Comparison of ENCODE assay signal across 8 cellular contexts in the genomic region with DNA sequence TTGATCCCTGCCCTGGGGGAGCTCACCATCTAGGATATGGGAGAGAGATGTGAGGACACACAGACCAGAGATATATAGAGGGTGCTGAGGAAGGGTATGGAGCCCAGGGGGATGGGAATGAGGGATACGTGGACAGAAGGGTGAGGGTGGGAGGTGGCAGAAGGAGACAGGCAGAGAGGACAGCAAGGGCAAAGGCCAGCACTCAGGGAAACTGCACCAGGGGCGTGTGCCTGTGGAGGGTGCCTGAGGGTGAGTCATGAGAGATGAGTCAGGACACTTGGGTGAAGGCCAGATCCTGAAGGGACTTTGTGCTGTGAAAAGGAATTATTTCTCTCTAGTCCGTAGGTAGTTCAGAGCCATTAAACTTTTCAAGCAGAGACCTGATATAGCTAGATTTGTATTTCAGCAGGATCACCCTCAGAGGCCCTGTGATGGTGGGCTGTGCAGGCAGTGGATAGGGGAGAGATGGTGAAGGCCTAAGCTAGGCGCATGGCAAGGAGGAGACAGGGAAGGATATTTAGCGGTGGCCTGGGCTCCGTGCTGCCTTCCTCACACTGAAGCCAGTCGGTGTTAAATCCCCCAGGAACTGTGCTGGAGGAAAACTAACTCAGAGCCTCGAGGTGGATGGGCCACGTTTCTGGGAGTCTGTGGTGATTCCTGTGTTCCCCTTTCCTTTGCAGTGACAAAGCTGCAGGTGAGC.
DNase-seq lines count a peak whose midpoint lies in the region; ATAC-seq and TF ChIP-seq lines count a peak whose summit lies in the region.
"Not testable (repeated sequence)": the region's sequence is repeated elsewhere in the genome, so short reads cannot be mapped to it uniquely, and the experiment has no call there.

No MANE protein-coding gene starts in this region.

- H3K27me3 ChIP-seq in tibial nerve: not testable (repeated sequence)

- TF ChIP-seq CTCF in CD14-positive monocyte (IDR thresholded peaks at IDR 0.05); epithelial cell of esophagus (IDR thresholded peaks at IDR 0.05; ENCODE audit: insufficient read depth, low read depth, low read length, missing control alignments); tibial nerve (IDR thresholded peaks at IDR 0.05): not testable (repeated sequence)

- H3K27ac ChIP-seq in tibial nerve: not testable (repeated sequence)

- WGBS in tibial nerve, 2 donors: 60 to 68% methylated on average over 7 to 8 of the region's 9 CpGs

- not testable (repeated sequence) for H3K4me3 ChIP-seq in epithelial cell of esophagus (ENCODE audit: low read length); tibial nerve

- ATAC-seq in activated CD4-positive, alpha-beta T cell treated with anti-CD3 and anti-CD28 coated beads for 36 hours: not testable (repeated sequence)
- ATAC-seq in left ventricle myocardium superior: peak; percentile 80

- peak overlapping the region; percentile 16 to 43 for H3K4me3 Mint-ChIP-seq in CD14-positive monocyte
- not testable (repeated sequence) for H3K4me3 Mint-ChIP-seq in activated CD4-positive, alpha-beta T cell treated with anti-CD3 and anti-CD28 coated beads for 36 hours

- DNase-seq in CD14-positive monocyte (ENCODE audit: low spot score) (peak; percentile 82), HK-2 (ENCODE audit: unreplicated experiment) (peak; percentile 66), OCI-M1 (lab: John Stamatoyannopoulos, UW) (peak; percentile 44), epithelial cell of esophagus (ENCODE audit: low read depth) (peak; percentile 75), myocyte (ENCODE audit: low read depth) (peak; percentile 63), tibial nerve (ENCODE audit: low spot score in 2 of 2) (peak; percentile 39 to 58)
- DNase-seq in activated CD4-positive, alpha-beta T cell treated with anti-CD3 and anti-CD28 coated beads for 36 hours: peak; percentile 9
- DNase-seq in left ventricle myocardium superior: not testable (repeated sequence)

- not testable (repeated sequence) for H3K9me3 ChIP-seq in tibial nerve

- not testable (repeated sequence) for H3K36me3 ChIP-seq in tibial nerve

- H3K27me3 Mint-ChIP-seq in CD14-positive monocyte (ENCODE audit: low read depth in 3 of 3); activated CD4-positive, alpha-beta T cell treated with anti-CD3 and anti-CD28 coated beads for 36 hours: not testable (repeated sequence)

- TF ChIP-seq EP300 in tibial nerve (IDR thresholded peaks at IDR 0.05): not testable (repeated sequence)

- H3K4me1 Mint-ChIP-seq in CD14-positive monocyte: peaks cover 45% of the 10 kb centered on the region
- not testable (repeated sequence) for H3K4me1 Mint-ChIP-seq in activated CD4-positive, alpha-beta T cell treated with anti-CD3 and anti-CD28 coated beads for 36 hours

- intact Hi-C loops in CD14-positive monocyte (cut with micrococcal nuclease); activated CD4-positive, alpha-beta T cell treated with anti-CD3 and anti-CD28 coated beads for 36 hours (cut with DNase I, micrococcal nuclease); left ventricle myocardium superior (cut with micrococcal nuclease): not testable (repeated sequence)

- POLR2A ChIA-PET in activated CD4-positive, alpha-beta T cell treated with anti-CD3 and anti-CD28 coated beads for 36 hours (lab: Charles Lee): not testable (repeated sequence)

- H3K36me3 Mint-ChIP-seq in CD14-positive monocyte; activated CD4-positive, alpha-beta T cell treated with anti-CD3 and anti-CD28 coated beads for 36 hours (ENCODE audit: low read depth): not testable (repeated sequence)

- H3K9me3 Mint-ChIP-seq in CD14-positive monocyte; activated CD4-positive, alpha-beta T cell treated with anti-CD3 and anti-CD28 coated beads for 36 hours (ENCODE audit: low read depth): not testable (repeated sequence)

- not testable (repeated sequence) for TF ChIP-seq POLR2A in tibial nerve (IDR thresholded peaks at IDR 0.05)

- H3K4me1 ChIP-seq in tibial nerve: not testable (repeated sequence)

- peak overlapping the region; percentile 83 to 98 (median 96) for H3K27ac Mint-ChIP-seq in CD14-positive monocyte
- H3K27ac Mint-ChIP-seq in activated CD4-positive, alpha-beta T cell treated with anti-CD3 and anti-CD28 coated beads for 36 hours: not testable (repeated sequence)

- CTCF ChIA-PET in activated CD4-positive, alpha-beta T cell treated with anti-CD3 and anti-CD28 coated beads for 36 hours (lab: Charles Lee): not testable (repeated sequence)
